In the genomic region with DNA sequence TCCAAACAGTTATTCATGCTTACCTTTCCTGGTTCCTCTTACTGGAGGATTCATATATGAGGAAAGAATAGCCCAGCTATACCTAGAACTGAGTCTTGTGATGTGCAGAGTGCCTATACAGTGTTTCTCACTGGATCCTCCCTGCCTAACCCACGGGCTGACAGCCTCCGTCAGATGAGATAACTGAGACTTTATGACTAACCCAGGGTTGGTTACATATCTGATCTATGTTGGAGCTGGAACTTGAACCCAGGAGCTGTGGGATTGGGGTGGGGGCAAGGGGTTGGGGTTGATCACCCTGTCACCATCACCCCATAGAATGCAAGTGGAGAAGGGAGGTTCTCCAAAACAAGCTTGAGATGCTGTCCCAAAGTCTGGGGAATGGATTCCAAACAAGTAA, we compare ENCODE assay signal across 13 cellular contexts.
"Had no signal": no experiment of that assay in that cellular context is flagged by ENCODE, and none has a peak within 500 bp of the region (broad histone marks: within the 10 kb centered on the region; RNA-seq: fewer than 3 reads in every experiment).

No MANE protein-coding gene starts in this region.

- H3K9me3 Mint-ChIP-seq: activated naive CD8-positive, alpha-beta T cell treated with anti-CD3 and anti-CD28 coated beads, Interleukin-2, amount 50 U/mL, for 24 hours; mesothelial cell of epicardium; nephron progenitor cell; stimulated activated naive CD8-positive, alpha-beta T cell treated with anti-CD3 and anti-CD28 coated beads, Interleukin-15, Interleukin-2, amounts not matched to agents 100 ng/mL and 50 ng/mL, for 24 hours had no signal

- H3K36me3 Mint-ChIP-seq: mesothelial cell of epicardium had no signal

- ATAC-seq: activated CD8-positive, alpha-beta T cell treated with anti-CD3 and anti-CD28 coated beads, Interleukin-2, amount 10 ng/mL, durations not matched to agents 7 days and 5 days; activated naive CD8-positive, alpha-beta T cell treated with anti-CD3 and anti-CD28 coated beads, Interleukin-2, amount 50 U/mL, for 24 hours had no signal

- DNase-seq: activated CD4-positive, alpha-beta T cell treated with anti-CD3 and anti-CD28 coated beads for 48 hours; activated CD8-positive, alpha-beta memory T cell treated with anti-CD3 and anti-CD28 coated beads, Interleukin-2, amount 50 U/mL, for 48 hours; activated CD8-positive, alpha-beta T cell treated with anti-CD3 and anti-CD28 coated beads, Interleukin-2, amount 10 ng/mL, durations not matched to agents 7 days and 5 days; activated naive CD8-positive, alpha-beta T cell treated with anti-CD3 and anti-CD28 coated beads, Interleukin-2, amount 50 U/mL, for 24 hours; erythroblast; nephron progenitor cell; stimulated activated CD4-positive, alpha-beta T cell treated with anti-CD3 and anti-CD28 coated beads, Interleukin-4, amount 100 ng/mL, for 1 hour; stimulated activated CD8-positive, alpha-beta memory T cell treated with anti-CD3 and anti-CD28 coated beads, Interleukin-4, amount 100 ng/mL, for 48 hours; T1000; tibial artery had no signal

- H3K4me3 Mint-ChIP-seq: activated CD8-positive, alpha-beta T cell treated with anti-CD3 and anti-CD28 coated beads, Interleukin-2, amount 10 ng/mL, durations not matched to agents 7 days and 5 days; activated naive CD8-positive, alpha-beta T cell treated with anti-CD3 and anti-CD28 coated beads, Interleukin-2, amount 50 U/mL, for 24 hours; mesothelial cell of epicardium; nephron progenitor cell; stimulated activated naive CD8-positive, alpha-beta T cell treated with anti-CD3 and anti-CD28 coated beads, Interleukin-15, Interleukin-2, amounts not matched to agents 100 ng/mL and 50 ng/mL, for 24 hours had no signal

- H3K27ac Mint-ChIP-seq: activated CD8-positive, alpha-beta T cell treated with anti-CD3 and anti-CD28 coated beads, Interleukin-2, amount 10 ng/mL, durations not matched to agents 7 days and 5 days; activated naive CD8-positive, alpha-beta T cell treated with anti-CD3 and anti-CD28 coated beads, Interleukin-2, amount 50 U/mL, for 24 hours; mesothelial cell of epicardium; nephron progenitor cell had no signal

- H3K27me3 ChIP-seq: ascending aorta, tibial artery had no signal

- H3K4me3 ChIP-seq: ascending aorta, tibial artery had no signal

- H3K9me3 ChIP-seq: ascending aorta, tibial artery had no signal

- H3K36me3 ChIP-seq: ascending aorta, tibial artery had no signal

- H3K27ac ChIP-seq: ascending aorta had no signal
